ENCODE assay signal across 1 cellular context in genomic region chr7:131327626-131328386, GRCh38.
TF ChIP-seq lines count a peak whose summit lies in the region.

Gene MKLN1 (plus strand): TSS chr7:131327876. CDS start chr7:131327900, 24 bp downstream.

TF ChIP-seq in K562, 482 proteins besides CTCF, POLR2A, EP300 and RAD21 (continued from another document and continues in another):
- TF ChIP-seq THAP12 (CRISPR knock-in tag; IDR thresholded peaks at IDR 0.05) (peak; percentile 94), NUFIP1 (IDR thresholded peaks at IDR 0.05; ENCODE audit: partially characterized antibody) (no peak), U2AF2 (optimal IDR thresholded peaks at IDR 0.05; ENCODE audit: low read depth, low read length) (no peak), SP1 (CRISPR knock-in tag; IDR thresholded peaks at IDR 0.05) (peak; percentile 99), CCAR2 (IDR thresholded peaks at IDR 0.05; ENCODE audit: low read depth, low read length) (no peak), ZFP1 (CRISPR knock-in tag; IDR thresholded peaks at IDR 0.05) (no peak), ERF (CRISPR knock-in tag; IDR thresholded peaks at IDR 0.05) (peak; percentile 91), TARDBP (IDR thresholded peaks at IDR 0.05) (no peak), ZBTB2 (IDR thresholded peaks at IDR 0.05) (no peak), JUN (IDR thresholded peaks at IDR 0.05; ENCODE audit: borderline replicate concordance, low read depth, low read length) (peak; percentile 46; the same call in 1 of the 2 replicates), JUN (CRISPR knock-in tag; IDR thresholded peaks at IDR 0.05; ENCODE audit: borderline replicate concordance) (no peak; the same call in none of the 2 replicates), GTF2B (IDR thresholded peaks at IDR 0.05; ENCODE audit: extremely low read depth, insufficient read length) (peak; percentile 49), CC2D1A (IDR thresholded peaks at IDR 0.05) (0 out of 2 replicates have a peak, but pooled peaks have one; percentile 11), TSC22D4 (tag; IDR thresholded peaks at IDR 0.05) (no peak), C11orf30 (IDR thresholded peaks at IDR 0.05; ENCODE audit: low read depth) (no peak), ARID3B (CRISPR knock-in tag; IDR thresholded peaks at IDR 0.05; ENCODE audit: borderline replicate concordance) (peak; percentile 82; the same call in 1 of the 2 replicates), ZNF79 (CRISPR knock-in tag; IDR thresholded peaks at IDR 0.05; ENCODE audit: low read depth) (no peak), POLR3G (IDR thresholded peaks at IDR 0.05; ENCODE audit: extremely low read depth, insufficient read length, insufficient replicate concordance) (no peak), CEBPG (CRISPR knock-in tag; IDR thresholded peaks at IDR 0.05) (peak; percentile 40; the same call in 1 of the 2 replicates), CEBPG (tag; conservative IDR thresholded peaks at IDR 0.05 in 1 of 2, IDR thresholded peaks at IDR 0.05 in 1 of 2) (no peak), DMBX1 (CRISPR knock-in tag; IDR thresholded peaks at IDR 0.05; ENCODE audit: borderline replicate concordance) (0 out of 2 replicates have a peak, but pooled peaks have one; percentile 22), CGGBP1 (CRISPR knock-in tag; IDR thresholded peaks at IDR 0.05) (peak; percentile 70; the same call in 1 of the 2 replicates), TAF15 (IDR thresholded peaks at IDR 0.05; ENCODE audit: low read depth, low read length) (no peak), ZBTB7A (IDR thresholded peaks at IDR 0.05; ENCODE audit: borderline replicate concordance, control insufficient read depth, low read depth, low read length) (peak; percentile 65), ZNF282 (CRISPR knock-in tag; IDR thresholded peaks at IDR 0.05) (no peak), ZBED1 (IDR thresholded peaks at IDR 0.05) (0 out of 2 replicates have a peak, but pooled peaks have one; percentile 35), ZNF3 (CRISPR knock-in tag; IDR thresholded peaks at IDR 0.05) (no peak), KAT7 (CRISPR knock-in tag; IDR thresholded peaks at IDR 0.05; ENCODE audit: borderline replicate concordance) (peak; percentile 99; the same call in 1 of the 2 replicates), HCFC1 (IDR thresholded peaks at IDR 0.05; ENCODE audit: low read depth, low read length) (peak; percentile 62), SIN3A (IDR thresholded peaks at IDR 0.05; ENCODE audit: borderline replicate concordance in 2 of 2, control insufficient read depth in 1 of 2, low read depth in 2 of 2, low read length in 2 of 2) (peak in 1 of 2 experiments; percentile 32; a peak in 2 of 4 replicates), SP2 (IDR thresholded peaks at IDR 0.05; ENCODE audit: extremely low read depth, low read depth, low read length, poor library complexity, severe bottlenecking) (no peak), ZBTB43 (CRISPR knock-in tag; IDR thresholded peaks at IDR 0.05) (peak; percentile 92), E4F1 (CRISPR knock-in tag; IDR thresholded peaks at IDR 0.05; ENCODE audit: borderline replicate concordance) (no peak), ZZZ3 (IDR thresholded peaks at IDR 0.05) (no peak; the same call in 1 of the 2 replicates), CLOCK (CRISPR knock-in tag; IDR thresholded peaks at IDR 0.05; ENCODE audit: borderline replicate concordance) (no peak), NFXL1 (CRISPR knock-in tag; IDR thresholded peaks at IDR 0.05) (no peak)
